In genomic region chr1:52357397-52357796, GRCh38 we compare ENCODE assay signal across 2 cellular contexts.
TF ChIP-seq lines count a peak whose summit lies in the region.

No MANE protein-coding gene starts in this region.

TF ChIP-seq in HepG2, 621 proteins besides CTCF, POLR2A, EP300 and RAD21:
- TF ChIP-seq AGO2 (optimal IDR thresholded peaks at IDR 0.05; ENCODE audit: low read depth, low read length) (peak; percentile 69), ZNF609 (CRISPR knock-in tag; IDR thresholded peaks at IDR 0.05; ENCODE audit: borderline replicate concordance) (no peak), FOXO4 (CRISPR knock-in tag; conservative IDR thresholded peaks at IDR 0.05) (0 out of 2 replicates have a peak, but pooled peaks have one; percentile 49), RBFOX2 (IDR thresholded peaks at IDR 0.05; ENCODE audit: low read depth, low read length) (0 out of 2 replicates have a peak, but pooled peaks have one; percentile 26), RBM22 (optimal IDR thresholded peaks at IDR 0.05; ENCODE audit: low read length) (peak; percentile 49), TMF1 (CRISPR knock-in tag; IDR thresholded peaks at IDR 0.05; ENCODE audit: low read depth) (no peak)
TF ChIP-seq in HepG2: peak in this region for 4.

TF ChIP-seq in K562, 482 proteins besides CTCF, POLR2A, EP300 and RAD21:
- TF ChIP-seq ZNF707 (CRISPR knock-in tag; conservative IDR thresholded peaks at IDR 0.05) (no peak), RBFOX2 (IDR thresholded peaks at IDR 0.05; ENCODE audit: low read depth, low read length) (peak; percentile 63), POLR2G (IDR thresholded peaks at IDR 0.05; ENCODE audit: low read depth, low read length) (peak; percentile 54)
